10 cellular contexts compared by ENCODE assay signal in genomic region chr11:9092846-9093778, GRCh38. TPM values are rescaled to one million over a fixed set of nuclear protein-coding genes. Genes with fewer than 3 reads are reported as not detected.
A peak's percentile ranks its signal among the peaks of the same experiment; 100 is the strongest.
DNase-seq lines count a peak whose midpoint lies in the region; ATAC-seq and TF ChIP-seq lines count a peak whose summit lies in the region.
"Had no signal": no experiment of that assay in that cellular context is flagged by ENCODE, and none has a peak within 500 bp of the region (broad histone marks: within the 10 kb centered on the region; RNA-seq: fewer than 3 reads in every experiment).

No MANE protein-coding gene starts in this region.

- peaks cover 43% of the 10 kb centered on the region for H3K27me3 Mint-ChIP-seq in activated T-helper 17 cell treated with anti-CD3 and anti-CD28 coated beads, Interleukin-2, amount 50 U/mL, for 72 hours
- H3K27me3 Mint-ChIP-seq in nephron (ENCODE audit: low read depth): peaks cover 47% of the 10 kb centered on the region

- DNase-seq in NCI-H2029 (lab: John Stamatoyannopoulos, UW) (peak; percentile 32), NCI-H2029 treated with DMSO at 0.1 percent for 48 hours (lab: John Stamatoyannopoulos, UW) (no peak), KBM-7 (peak; percentile 19), HuH-7.5 (ENCODE audit: low spot score) (no peak)
- DNase-seq in stimulated activated CD4-positive, alpha-beta T cell treated with anti-CD3 and anti-CD28 coated beads, Interleukin-2, amount 100 ng/mL, for 24 hours: no peak
- DNase-seq: activated effector memory CD4-positive, alpha-beta T cell treated with anti-CD3 and anti-CD28 coated beads, Interleukin-2, amount 50 U/mL, for 16 hours; NK-92 treated with Interleukin-12 subunit alpha and Interleukin-12 subunit beta, amount 100 ng/mL, for 24 hours had no signal

- no peaks in the 10 kb centered on the region for H3K36me3 Mint-ChIP-seq in activated T-helper 17 cell treated with anti-CD3 and anti-CD28 coated beads, Interleukin-2, amount 50 U/mL, for 72 hours (ENCODE audit: low read depth)
- no peaks in the 10 kb centered on the region for H3K36me3 Mint-ChIP-seq in nephron (ENCODE audit: low read depth)

- in situ Hi-C loops in KBM-7 (cut with MboI; ENCODE audit: low pct_unique_long_range_greater_than_20kb, low sequenced_read_pairs): no loop called here

- peak overlapping the region; percentile 28 for H3K4me3 Mint-ChIP-seq in activated T-helper 17 cell treated with anti-CD3 and anti-CD28 coated beads, Interleukin-2, amount 50 U/mL, for 72 hours
- peak overlapping the region; percentile 68 to 76 (median 70) for H3K4me3 Mint-ChIP-seq in nephron

- no peaks in the 10 kb centered on the region for H3K9me3 Mint-ChIP-seq in activated T-helper 17 cell treated with anti-CD3 and anti-CD28 coated beads, Interleukin-2, amount 50 U/mL, for 72 hours
- H3K9me3 Mint-ChIP-seq in nephron: no peaks in the 10 kb centered on the region

- no peak for ATAC-seq in activated T-helper 17 cell treated with anti-CD3 and anti-CD28 coated beads, Interleukin-2, amount 50 U/mL, for 72 hours (replicated peaks)
- no peak for ATAC-seq in GM21447 (IDR thresholded peaks at IDR 0.05; ENCODE audit: unreplicated experiment)

- H3K4me1 Mint-ChIP-seq in activated T-helper 17 cell treated with anti-CD3 and anti-CD28 coated beads, Interleukin-2, amount 50 U/mL, for 72 hours: no peaks in the 10 kb centered on the region
- H3K4me1 Mint-ChIP-seq in nephron: peaks cover 18% of the 10 kb centered on the region

- H3K27ac Mint-ChIP-seq in activated T-helper 17 cell treated with anti-CD3 and anti-CD28 coated beads, Interleukin-2, amount 50 U/mL, for 72 hours: no peak overlapping the region
- H3K27ac Mint-ChIP-seq in nephron: peak overlapping the region in 1 of 3 experiments; percentile 7

- no peak for TF ChIP-seq CTCF in nephron (IDR thresholded peaks at IDR 0.05; ENCODE audit: unreplicated experiment in 3 of 3)

RNA-seq across cellular contexts. Expression of gene SCUBE2, which starts 1.7 kb away (rescaled TPM):
- under 1 TPM in 1 of 2 donors, not detected in 1; 0.66 TPM for total RNA-seq in activated T-helper 17 cell treated with anti-CD3 and anti-CD28 coated beads, Interleukin-2, amount 50 U/mL, for 72 hours

Comparison
In these comparisons a context has a peak if more than half of its experiments do, and no peak if none do; other contexts are left out.
1. DNase-seq: peak in NCI-H2029 (single experiment) and KBM-7 (single experiment); none in NCI-H2029 treated with DMSO at 0.1 percent for 48 hours (single experiment), stimulated activated CD4-positive, alpha-beta T cell treated with anti-CD3 and anti-CD28 coated beads, Interleukin-2, amount 100 ng/mL, for 24 hours (0 of 2) and HuH-7.5 (single experiment).